ENCODE assay signal across 1 cellular context in genomic region chr3:117955196-117955595, GRCh38.
TF ChIP-seq lines count a peak whose summit lies in the region.

No MANE protein-coding gene starts in this region.

TF ChIP-seq in H1, 55 proteins besides CTCF, POLR2A, EP300 and RAD21:
- TF ChIP-seq SAP30 (IDR thresholded peaks at IDR 0.05; ENCODE audit: insufficient read depth, insufficient replicate concordance, low read length) (no peak), SP1 (IDR thresholded peaks at IDR 0.05; ENCODE audit: low read depth, low read length) (no peak), NRF1 (IDR thresholded peaks at IDR 0.05; ENCODE audit: low read depth, low read length) (no peak), CHD1 (IDR thresholded peaks at IDR 0.05; ENCODE audit: low read depth, low read length) (no peak), ATF2 (IDR thresholded peaks at IDR 0.05; ENCODE audit: low read length) (no peak), POLR2AphosphoS5 (IDR thresholded peaks at IDR 0.05; ENCODE audit: low read depth, low read length) (no peak), EZH2 (IDR thresholded peaks at IDR 0.05; ENCODE audit: low read depth, low read length, severe bottlenecking) (no peak), POU5F1 (IDR thresholded peaks at IDR 0.05; ENCODE audit: low read depth, low read length) (no peak), NANOG (IDR thresholded peaks at IDR 0.05; ENCODE audit: insufficient read depth, low read depth, low read length, poor library complexity, severe bottlenecking) (no peak), BCL11A (IDR thresholded peaks at IDR 0.05; ENCODE audit: low read depth in 2 of 2, low read length in 2 of 2) (no peak), MAFK (IDR thresholded peaks at IDR 0.05; ENCODE audit: low read depth, low read length) (no peak), SIRT6 (IDR thresholded peaks at IDR 0.05; ENCODE audit: low read length) (no peak), BRCA1 (IDR thresholded peaks at IDR 0.05; ENCODE audit: low read depth, low read length) (no peak), GTF2F1 (IDR thresholded peaks at IDR 0.05; ENCODE audit: borderline replicate concordance, low read depth, low read length) (no peak), SUZ12 (IDR thresholded peaks at IDR 0.05; ENCODE audit: low read length) (no peak), CBX5 (IDR thresholded peaks at IDR 0.05; ENCODE audit: low read depth, low read length) (no peak), KDM1A (IDR thresholded peaks at IDR 0.05; ENCODE audit: borderline replicate concordance, low read length) (no peak), SP2 (IDR thresholded peaks at IDR 0.05; ENCODE audit: low read length) (no peak), CREB1 (IDR thresholded peaks at IDR 0.05) (no peak)
- TF ChIP-seq, protein P1, sequence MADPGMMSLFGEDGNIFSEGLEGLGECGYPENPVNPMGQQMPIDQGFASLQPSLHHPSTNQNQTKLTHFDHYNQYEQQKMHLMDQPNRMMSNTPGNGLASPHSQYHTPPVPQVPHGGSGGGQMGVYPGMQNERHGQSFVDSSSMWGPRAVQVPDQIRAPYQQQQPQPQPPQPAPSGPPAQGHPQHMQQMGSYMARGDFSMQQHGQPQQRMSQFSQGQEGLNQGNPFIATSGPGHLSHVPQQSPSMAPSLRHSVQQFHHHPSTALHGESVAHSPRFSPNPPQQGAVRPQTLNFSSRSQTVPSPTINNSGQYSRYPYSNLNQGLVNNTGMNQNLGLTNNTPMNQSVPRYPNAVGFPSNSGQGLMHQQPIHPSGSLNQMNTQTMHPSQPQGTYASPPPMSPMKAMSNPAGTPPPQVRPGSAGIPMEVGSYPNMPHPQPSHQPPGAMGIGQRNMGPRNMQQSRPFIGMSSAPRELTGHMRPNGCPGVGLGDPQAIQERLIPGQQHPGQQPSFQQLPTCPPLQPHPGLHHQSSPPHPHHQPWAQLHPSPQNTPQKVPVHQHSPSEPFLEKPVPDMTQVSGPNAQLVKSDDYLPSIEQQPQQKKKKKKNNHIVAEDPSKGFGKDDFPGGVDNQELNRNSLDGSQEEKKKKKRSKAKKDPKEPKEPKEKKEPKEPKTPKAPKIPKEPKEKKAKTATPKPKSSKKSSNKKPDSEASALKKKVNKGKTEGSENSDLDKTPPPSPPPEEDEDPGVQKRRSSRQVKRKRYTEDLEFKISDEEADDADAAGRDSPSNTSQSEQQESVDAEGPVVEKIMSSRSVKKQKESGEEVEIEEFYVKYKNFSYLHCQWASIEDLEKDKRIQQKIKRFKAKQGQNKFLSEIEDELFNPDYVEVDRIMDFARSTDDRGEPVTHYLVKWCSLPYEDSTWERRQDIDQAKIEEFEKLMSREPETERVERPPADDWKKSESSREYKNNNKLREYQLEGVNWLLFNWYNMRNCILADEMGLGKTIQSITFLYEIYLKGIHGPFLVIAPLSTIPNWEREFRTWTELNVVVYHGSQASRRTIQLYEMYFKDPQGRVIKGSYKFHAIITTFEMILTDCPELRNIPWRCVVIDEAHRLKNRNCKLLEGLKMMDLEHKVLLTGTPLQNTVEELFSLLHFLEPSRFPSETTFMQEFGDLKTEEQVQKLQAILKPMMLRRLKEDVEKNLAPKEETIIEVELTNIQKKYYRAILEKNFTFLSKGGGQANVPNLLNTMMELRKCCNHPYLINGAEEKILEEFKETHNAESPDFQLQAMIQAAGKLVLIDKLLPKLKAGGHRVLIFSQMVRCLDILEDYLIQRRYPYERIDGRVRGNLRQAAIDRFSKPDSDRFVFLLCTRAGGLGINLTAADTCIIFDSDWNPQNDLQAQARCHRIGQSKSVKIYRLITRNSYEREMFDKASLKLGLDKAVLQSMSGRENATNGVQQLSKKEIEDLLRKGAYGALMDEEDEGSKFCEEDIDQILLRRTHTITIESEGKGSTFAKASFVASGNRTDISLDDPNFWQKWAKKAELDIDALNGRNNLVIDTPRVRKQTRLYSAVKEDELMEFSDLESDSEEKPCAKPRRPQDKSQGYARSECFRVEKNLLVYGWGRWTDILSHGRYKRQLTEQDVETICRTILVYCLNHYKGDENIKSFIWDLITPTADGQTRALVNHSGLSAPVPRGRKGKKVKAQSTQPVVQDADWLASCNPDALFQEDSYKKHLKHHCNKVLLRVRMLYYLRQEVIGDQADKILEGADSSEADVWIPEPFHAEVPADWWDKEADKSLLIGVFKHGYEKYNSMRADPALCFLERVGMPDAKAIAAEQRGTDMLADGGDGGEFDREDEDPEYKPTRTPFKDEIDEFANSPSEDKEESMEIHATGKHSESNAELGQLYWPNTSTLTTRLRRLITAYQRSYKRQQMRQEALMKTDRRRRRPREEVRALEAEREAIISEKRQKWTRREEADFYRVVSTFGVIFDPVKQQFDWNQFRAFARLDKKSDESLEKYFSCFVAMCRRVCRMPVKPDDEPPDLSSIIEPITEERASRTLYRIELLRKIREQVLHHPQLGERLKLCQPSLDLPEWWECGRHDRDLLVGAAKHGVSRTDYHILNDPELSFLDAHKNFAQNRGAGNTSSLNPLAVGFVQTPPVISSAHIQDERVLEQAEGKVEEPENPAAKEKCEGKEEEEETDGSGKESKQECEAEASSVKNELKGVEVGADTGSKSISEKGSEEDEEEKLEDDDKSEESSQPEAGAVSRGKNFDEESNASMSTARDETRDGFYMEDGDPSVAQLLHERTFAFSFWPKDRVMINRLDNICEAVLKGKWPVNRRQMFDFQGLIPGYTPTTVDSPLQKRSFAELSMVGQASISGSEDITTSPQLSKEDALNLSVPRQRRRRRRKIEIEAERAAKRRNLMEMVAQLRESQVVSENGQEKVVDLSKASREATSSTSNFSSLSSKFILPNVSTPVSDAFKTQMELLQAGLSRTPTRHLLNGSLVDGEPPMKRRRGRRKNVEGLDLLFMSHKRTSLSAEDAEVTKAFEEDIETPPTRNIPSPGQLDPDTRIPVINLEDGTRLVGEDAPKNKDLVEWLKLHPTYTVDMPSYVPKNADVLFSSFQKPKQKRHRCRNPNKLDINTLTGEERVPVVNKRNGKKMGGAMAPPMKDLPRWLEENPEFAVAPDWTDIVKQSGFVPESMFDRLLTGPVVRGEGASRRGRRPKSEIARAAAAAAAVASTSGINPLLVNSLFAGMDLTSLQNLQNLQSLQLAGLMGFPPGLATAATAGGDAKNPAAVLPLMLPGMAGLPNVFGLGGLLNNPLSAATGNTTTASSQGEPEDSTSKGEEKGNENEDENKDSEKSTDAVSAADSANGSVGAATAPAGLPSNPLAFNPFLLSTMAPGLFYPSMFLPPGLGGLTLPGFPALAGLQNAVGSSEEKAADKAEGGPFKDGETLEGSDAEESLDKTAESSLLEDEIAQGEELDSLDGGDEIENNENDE (IDR thresholded peaks at IDR 0.05; ENCODE audit: insufficient replicate concordance, low read length): no peak
